Comparison of ENCODE assay signal across 4 cellular contexts in genomic region chr22:46265627-46266026, GRCh38. TPM values are rescaled to one million over a fixed set of nuclear protein-coding genes. Genes with fewer than 3 reads are reported as not detected.
"Had no signal": no experiment of that assay in that cellular context is flagged by ENCODE, and none has a peak within 500 bp of the region (broad histone marks: within the 10 kb centered on the region; RNA-seq: fewer than 3 reads in every experiment).

No MANE protein-coding gene starts in this region.

RNA-seq across cellular contexts. Expression of gene PKDREJ, which starts 2.5 kb away (rescaled TPM):
- total RNA-seq: GM23248, H4, HT-29, IMR-90 had no signal
